ENCODE assay signal across 27 cellular contexts in genomic region chr18:47203626-47204464, GRCh38. TPM values are rescaled to one million over a fixed set of nuclear protein-coding genes. Genes with fewer than 3 reads are reported as not detected.
A peak's percentile ranks its signal among the peaks of the same experiment; 100 is the strongest.
DNase-seq lines count a peak whose midpoint lies in the region; TF ChIP-seq lines count a peak whose summit lies in the region.
"Had no signal": no experiment of that assay in that cellular context is flagged by ENCODE, and none has a peak within 500 bp of the region (broad histone marks: within the 10 kb centered on the region; RNA-seq: fewer than 3 reads in every experiment).

No MANE protein-coding gene starts in this region.

- H3K4me3 ChIP-seq in SK-N-SH (ENCODE audit: low read depth in 2 of 2, low read length in 1 of 2) (no peak overlapping the region), trophoblast cell (ENCODE audit: low read depth, low read length) (no peak overlapping the region)
- H3K4me3 ChIP-seq: A549, MG63, PC-9 had no signal

- no peak overlapping the region for H2BK5ac ChIP-seq in trophoblast cell (ENCODE audit: low read depth, low read length, poor library complexity)

- H3K9me3 ChIP-seq in SK-N-SH (no peaks in the 10 kb centered on the region), trophoblast cell (ENCODE audit: insufficient read depth, low read depth, low read length) (no peaks in the 10 kb centered on the region)
- H3K9me3 ChIP-seq: A549, Caco-2, MG63 had no signal

- H3K4me1 ChIP-seq in SK-N-SH (ENCODE audit: control insufficient read depth in 1 of 2, insufficient read depth in 2 of 2, low read depth in 1 of 2, low read length in 1 of 2) (peaks cover 0 to 16% of the 10 kb centered on the region in 2 experiments; a peak in 2 of 4 replicates), trophoblast cell (ENCODE audit: control insufficient read depth in 1 of 2, insufficient read depth in 2 of 2, low read length in 2 of 2) (peaks cover 0 to 4% of the 10 kb centered on the region in 2 experiments)
- H3K4me1 ChIP-seq: A549, Caco-2 had no signal

- H3K79me2 ChIP-seq in SK-N-SH (ENCODE audit: insufficient read depth), result no peaks in the 10 kb centered on the region
- no peaks in the 10 kb centered on the region for H3K79me2 ChIP-seq in trophoblast cell (ENCODE audit: control insufficient read depth, insufficient read depth, low read length, poor library complexity)

- no peaks in the 10 kb centered on the region for H3K9me2 ChIP-seq in SK-N-SH

- H3K23ac ChIP-seq in trophoblast cell (ENCODE audit: low read length), result no peak overlapping the region

- H4K20me1 ChIP-seq in SK-N-SH (ENCODE audit: insufficient read depth), result no peaks in the 10 kb centered on the region

- peak; percentile 23 for DNase-seq in ELF-1 (ENCODE audit: low read depth, low spot score)
- peak; percentile 49 for DNase-seq in SK-N-SH
- no peak for DNase-seq in endothelial cell (ENCODE audit: low spot score)
- peak in 1 of 2 donors; percentile 22 for DNase-seq in trophoblast cell
- DNase-seq in UCSD-AML1 (lab: John Stamatoyannopoulos, UW; ENCODE audit: unreplicated experiment), result no peak
- DNase-seq in NCI-H82 (lab: John Stamatoyannopoulos, UW), result no peak
- no peak for DNase-seq in KBM-7
- DNase-seq: Caco-2; CD8-positive, alpha-beta T cell; EL; H7; KG1; MG63; NCI-H1105 treated with DMSO at 0.1 percent for 48 hours; NCI-H146; NCI-H1930; NCI-H446; NCI-H524 treated with DMSO at 0.1 percent for 48 hours; NCI-H774; NK-92 treated with Interleukin-12 subunit alpha and Interleukin-12 subunit beta, amount 100 ng/mL, for 24 hours; PC-9; RPMI8226; SHP77 had no signal

- no peaks in the 10 kb centered on the region for H3K36me3 ChIP-seq in SK-N-SH (replicated peaks in 1 of 2; ENCODE audit: control insufficient read depth in 1 of 2, insufficient read depth in 2 of 2, low read length in 1 of 2)
- no peaks in the 10 kb centered on the region for H3K36me3 ChIP-seq in trophoblast cell (ENCODE audit: control insufficient read depth in 1 of 2, insufficient read depth in 2 of 2, low read length in 2 of 2)
- H3K36me3 ChIP-seq: MG63 had no signal

- H3K36me3 Mint-ChIP-seq in endothelial cell (ENCODE audit: low read depth, unreplicated experiment), result no peaks in the 10 kb centered on the region
- H3K36me3 Mint-ChIP-seq: CD8-positive, alpha-beta T cell had no signal

- peak overlapping the region; percentile 67 for H3K27ac Mint-ChIP-seq in endothelial cell (ENCODE audit: unreplicated experiment)
- H3K27ac Mint-ChIP-seq: CD8-positive, alpha-beta T cell had no signal

- no peaks in the 10 kb centered on the region for H3K9me3 Mint-ChIP-seq in endothelial cell (ENCODE audit: unreplicated experiment)
- H3K9me3 Mint-ChIP-seq: CD8-positive, alpha-beta T cell had no signal

- H3K18ac ChIP-seq in trophoblast cell (ENCODE audit: low read length), result no peak overlapping the region

- H3K9ac ChIP-seq in SK-N-SH (no peak overlapping the region), trophoblast cell (ENCODE audit: low read length) (no peak overlapping the region)

- H3K27me3 ChIP-seq in SK-N-SH (ENCODE audit: insufficient read depth), result no peaks in the 10 kb centered on the region
- no peaks in the 10 kb centered on the region for H3K27me3 ChIP-seq in trophoblast cell (ENCODE audit: insufficient read depth, low read length)

- no peak overlapping the region for H3K14ac ChIP-seq in trophoblast cell (ENCODE audit: low read length)

- in situ Hi-C loops in KBM-7 (cut with MboI; ENCODE audit: low pct_unique_long_range_greater_than_20kb, low sequenced_read_pairs), result loop anchor here (25.0 kb wide), 1 partner anchor 533 kb away; no protein-coding TSS in a partner anchor

- peaks cover 16% of the 10 kb centered on the region for H3K4me1 Mint-ChIP-seq in endothelial cell (ENCODE audit: unreplicated experiment)

- TF ChIP-seq CTCF in SK-N-SH (IDR thresholded peaks at IDR 0.05) (no peak), endothelial cell (IDR thresholded peaks at IDR 0.05; ENCODE audit: unreplicated experiment) (no peak)

- no peak overlapping the region for H3K4me3 Mint-ChIP-seq in endothelial cell (ENCODE audit: unreplicated experiment)
- H3K4me3 Mint-ChIP-seq: CD8-positive, alpha-beta T cell had no signal

- H3K27ac ChIP-seq in SK-N-SH (ENCODE audit: low read depth in 2 of 2, low read length in 1 of 2) (peak overlapping the region in 1 of 2 experiments; percentile 93; a peak in 2 of 4 replicates), trophoblast cell (ENCODE audit: low read depth, low read length) (peak overlapping the region; percentile 60)
- H3K27ac ChIP-seq: A549, C4-2B, PC-9 had no signal

- no peak overlapping the region for H2BK12ac ChIP-seq in trophoblast cell (ENCODE audit: low read length)

- whole genome bisulfite sequencing in SK-N-SH (ENCODE audit: low lambda C conversion rate), result 0% methylated on average over 3 of the region's 3 CpGs
- WGBS in trophoblast cell (ENCODE audit: extremely low coverage, insufficient coverage, insufficient read length), result no CpG with 5 or more reads among the region's 3 CpGs

- CTCF ChIA-PET in SK-N-SH (lab: Yijun Ruan, JAX), result interaction anchor here (1.0 to 6.7 kb wide), 30 partner anchors 9 to 552 kb away, joined by 3 to 83 read pairs (median 7); partner anchors contain the start of gene HDHD2

- H2BK120ac ChIP-seq in trophoblast cell (ENCODE audit: insufficient read depth, low read length, poor library complexity), result no peak overlapping the region

- peaks cover 2% of the 10 kb centered on the region for H3K27me3 Mint-ChIP-seq in endothelial cell (ENCODE audit: unreplicated experiment)

- no peak overlapping the region for H4K12ac ChIP-seq in trophoblast cell (ENCODE audit: low read depth, low read length)

- no peak overlapping the region for H3K4ac ChIP-seq in trophoblast cell (ENCODE audit: low read depth, low read length)

- TF ChIP-seq EP300 in SK-N-SH (IDR thresholded peaks at IDR 0.05; ENCODE audit: borderline replicate concordance in 1 of 2, low read depth in 1 of 2, low read length in 1 of 2), result peak in 1 of 2 experiments; percentile 89; a peak in 2 of 4 replicates

- no peaks in the 10 kb centered on the region for H3F3A ChIP-seq in SK-N-SH (replicated peaks; ENCODE audit: insufficient read depth)

- H4K91ac ChIP-seq in trophoblast cell (ENCODE audit: low read depth, low read length), result no peak overlapping the region

- peak; percentile 2; the same call in 1 of the 2 replicates for TF ChIP-seq RAD21 in SK-N-SH (IDR thresholded peaks at IDR 0.05; ENCODE audit: low read length)

- POLR2A ChIA-PET in SK-N-SH (lab: Yijun Ruan, JAX), result interaction anchor here (2.1 kb wide), 1 partner anchor 53 kb away, joined by 10 read pairs; the partner anchor contains the start of gene HDHD2

- H2AFZ ChIP-seq in SK-N-SH (ENCODE audit: low read depth), result no peak overlapping the region
- no peak overlapping the region for H2AFZ ChIP-seq in trophoblast cell (ENCODE audit: insufficient read depth, low read length, poor library complexity)
- H2AFZ ChIP-seq: PC-9 had no signal

- H3K4me2 ChIP-seq in SK-N-SH (no peak overlapping the region), trophoblast cell (ENCODE audit: low read length) (no peak overlapping the region)
- H3K4me2 ChIP-seq: A549, PC-9 had no signal

- no peaks in the 10 kb centered on the region for H3K79me1 ChIP-seq in trophoblast cell (ENCODE audit: low read length)

- H2AK5ac ChIP-seq in trophoblast cell (ENCODE audit: low read length), result no peak overlapping the region

- no peak overlapping the region for H4K8ac ChIP-seq in trophoblast cell (ENCODE audit: low read depth, low read length)

TF ChIP-seq in SK-N-SH, 30 proteins besides CTCF, POLR2A, EP300 and RAD21 (continues in another document):
- TF ChIP-seq YY1 (IDR thresholded peaks at IDR 0.05; ENCODE audit: low read depth), result no peak
- TF ChIP-seq PBX3 (IDR thresholded peaks at IDR 0.05), result no peak
- TF ChIP-seq RFX5 (IDR thresholded peaks at IDR 0.05; ENCODE audit: low read length), result no peak
- TF ChIP-seq RXRA (IDR thresholded peaks at IDR 0.05; ENCODE audit: borderline replicate concordance, low read depth), result no peak
- TF ChIP-seq RCOR1 (IDR thresholded peaks at IDR 0.05; ENCODE audit: low read length), result peak; percentile 87
- peak; percentile 52 for TF ChIP-seq CHD2 (IDR thresholded peaks at IDR 0.05; ENCODE audit: low read length, partially characterized antibody)
- TF ChIP-seq, protein P1, sequence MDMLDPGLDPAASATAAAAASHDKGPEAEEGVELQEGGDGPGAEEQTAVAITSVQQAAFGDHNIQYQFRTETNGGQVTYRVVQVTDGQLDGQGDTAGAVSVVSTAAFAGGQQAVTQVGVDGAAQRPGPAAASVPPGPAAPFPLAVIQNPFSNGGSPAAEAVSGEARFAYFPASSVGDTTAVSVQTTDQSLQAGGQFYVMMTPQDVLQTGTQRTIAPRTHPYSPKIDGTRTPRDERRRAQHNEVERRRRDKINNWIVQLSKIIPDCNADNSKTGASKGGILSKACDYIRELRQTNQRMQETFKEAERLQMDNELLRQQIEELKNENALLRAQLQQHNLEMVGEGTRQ (IDR thresholded peaks at IDR 0.05; ENCODE audit: borderline replicate concordance, low read depth, low read length), result no peak
- TF ChIP-seq FOXM1 (IDR thresholded peaks at IDR 0.05; ENCODE audit: low read depth), result no peak
- no peak for TF ChIP-seq ELF1 (IDR thresholded peaks at IDR 0.05)
- TF ChIP-seq TCF12 (IDR thresholded peaks at IDR 0.05), result peak; percentile 42
- no peak for TF ChIP-seq FOSL2 (IDR thresholded peaks at IDR 0.05; ENCODE audit: borderline replicate concordance, low read depth)

RNA-seq across cellular contexts. Expression of gene IER3IP1, which starts 27.7 kb away (rescaled TPM):
- polyA plus RNA-seq in SK-N-SH (2012; rRNA removed), result 10.7 and 13.7 TPM in 2 replicates
- 18.3 and 27.7 TPM in 2 replicates for polyA plus RNA-seq in SK-N-SH (2012; cell fraction: cytosol; rRNA removed)
- polyA plus RNA-seq in SK-N-SH (2012; cell fraction: nucleus; rRNA removed), result 3.1 and 4.7 TPM in 2 replicates
- total RNA-seq in endothelial cell (ENCODE audit: unreplicated experiment), result 16.0 TPM
- polyA plus RNA-seq in trophoblast cell (2013), result 21.2 and 21.5 TPM in 2 replicates

RNA-seq across cellular contexts. Expression of gene SKOR2, which starts 47.6 kb away (rescaled TPM):
- not detected in 2 replicates for polyA plus RNA-seq in SK-N-SH (2012; rRNA removed)
- polyA plus RNA-seq in SK-N-SH (2012; cell fraction: cytosol; rRNA removed), result not detected in 2 replicates
- not detected in 2 replicates for polyA plus RNA-seq in SK-N-SH (2012; cell fraction: nucleus; rRNA removed)
- total RNA-seq in endothelial cell (ENCODE audit: unreplicated experiment), result 0.38 TPM
- not detected in 2 replicates for polyA plus RNA-seq in trophoblast cell (2013)
- total RNA-seq: Caco-2; CD8-positive, alpha-beta T cell; PC-9; SK-MEL-5; T-helper 1 cell treated with Interleukin-12 subunit alpha and Interleukin-12 subunit beta and Interleukin-4 antibody, amounts not matched to agents 30 ng/mL and 1 ng/mL, for 36 hours had no signal
- polyA plus RNA-seq: A549 had no signal

RNA-seq across cellular contexts. Expression of gene HDHD2, which starts 53.5 kb away (rescaled TPM):
- polyA plus RNA-seq in SK-N-SH (2012; rRNA removed), result 10.5 and 10.6 TPM in 2 replicates
- 13.5 and 17.8 TPM in 2 replicates for polyA plus RNA-seq in SK-N-SH (2012; cell fraction: cytosol; rRNA removed)
- 8.7 and 16.0 TPM in 2 replicates for polyA plus RNA-seq in SK-N-SH (2012; cell fraction: nucleus; rRNA removed)
- 26.0 TPM for total RNA-seq in endothelial cell (ENCODE audit: unreplicated experiment)
- 13.6 and 14.9 TPM in 2 replicates for polyA plus RNA-seq in trophoblast cell (2013)

Comparison
In these comparisons a context has a peak if more than half of its experiments do, and no peak if none do; other contexts are left out.
1. DNase-seq: peak in ELF-1 (single experiment) and SK-N-SH (single experiment); none in endothelial cell (single experiment), UCSD-AML1 (single experiment), NCI-H82 (single experiment) and KBM-7 (single experiment).